Comparison of ENCODE assay signal across 19 cellular contexts in genomic region chr11:102957953-102958352, GRCh38. TPM values are rescaled to one million over a fixed set of nuclear protein-coding genes. Genes with fewer than 3 reads are reported as not detected.
DNase-seq lines count a peak whose midpoint lies in the region; ATAC-seq, FAIRE-seq and TF ChIP-seq lines count a peak whose summit lies in the region.
"Had no signal": no experiment of that assay in that cellular context is flagged by ENCODE, and none has a peak within 500 bp of the region (broad histone marks: within the 10 kb centered on the region; RNA-seq: fewer than 3 reads in every experiment).

No MANE protein-coding gene starts in this region.

- TF ChIP-seq RAD21 in HepG2 (CRISPR knock-in tag; IDR thresholded peaks at IDR 0.05) = no peak

- H3K4me2 ChIP-seq in HepG2 (ENCODE audit: low read depth, low read length) (no peak overlapping the region), PC-3 (ENCODE audit: low read length) (peak overlapping the region; percentile 27)

- H3K79me2 ChIP-seq in HepG2 (ENCODE audit: insufficient read depth, low read length) (no peaks in the 10 kb centered on the region), PC-3 (ENCODE audit: low read length) (no peaks in the 10 kb centered on the region)

- H3K9me3 ChIP-seq in HepG2 (ENCODE audit: low read length) = no peaks in the 10 kb centered on the region
- H3K9me3 ChIP-seq in right lobe of liver = no peaks in the 10 kb centered on the region
- no peaks in the 10 kb centered on the region for H3K9me3 ChIP-seq in PC-3 (ENCODE audit: low read length)
- H3K9me3 ChIP-seq: HAP-1, SJCRH30 had no signal

- no peaks in the 10 kb centered on the region for H3K9me3 Mint-ChIP-seq in activated naive CD4-positive, alpha-beta T cell treated with anti-CD3 and anti-CD28 coated beads for 36 hours
- H3K9me3 Mint-ChIP-seq: CD4-positive, alpha-beta T cell had no signal

- H4K20me1 ChIP-seq in HepG2 (ENCODE audit: insufficient read depth, low read length) = no peaks in the 10 kb centered on the region
- H4K20me1 ChIP-seq in PC-3 (ENCODE audit: low read length) = no peaks in the 10 kb centered on the region

- no peak overlapping the region for H2AFZ ChIP-seq in HepG2 (ENCODE audit: low read length)
- no peak overlapping the region for H2AFZ ChIP-seq in PC-3 (ENCODE audit: low read length)

- intact Hi-C loops in HepG2 (cut with micrococcal nuclease; ENCODE audit: unreplicated experiment) = no loop called here
- intact Hi-C loops in right lobe of liver (cut with DNase I) = no loop called here
- intact Hi-C loops in PC-3 (cut with micrococcal nuclease) = no loop called here
- intact Hi-C loops in activated naive CD4-positive, alpha-beta T cell treated with anti-CD3 and anti-CD28 coated beads for 36 hours (cut with micrococcal nuclease) = no loop called here

- H3K4me1 Mint-ChIP-seq in activated naive CD4-positive, alpha-beta T cell treated with anti-CD3 and anti-CD28 coated beads for 36 hours (ENCODE audit: low read depth) = no peaks in the 10 kb centered on the region

- no peak overlapping the region for H3K4me3 ChIP-seq in HepG2 (replicated peaks in 1 of 3; ENCODE audit: insufficient read depth in 1 of 3, low read depth in 2 of 3, low read length in 3 of 3)
- no peak overlapping the region for H3K4me3 ChIP-seq in right lobe of liver
- no peak overlapping the region for H3K4me3 ChIP-seq in PC-3 (ENCODE audit: low read length)
- H3K4me3 ChIP-seq in epithelial cell of esophagus (ENCODE audit: low read length) = no peak overlapping the region
- H3K4me3 ChIP-seq in H7 (ENCODE audit: insufficient read depth, low read depth, low read length) = no peak overlapping the region
- H3K4me3 ChIP-seq: HAP-1, SJCRH30 had no signal

- WGBS in HepG2 (ENCODE audit: low lambda C conversion rate) = 21% methylated on average over 2 of the region's 2 CpGs
- WGBS in right lobe of liver (ENCODE audit: insufficient coverage, low coverage, low lambda C conversion rate, missing lambda C conversion rate) = 44% methylated on average over 2 of the region's 2 CpGs

- ATAC-seq in HepG2 (no peak), right lobe of liver (no peak), PC-3 (peak; percentile 70), HG03565 (IDR thresholded peaks at IDR 0.05; ENCODE audit: unreplicated experiment) (no peak)
- ATAC-seq in stimulated activated naive CD8-positive, alpha-beta T cell treated with anti-CD3 and anti-CD28 coated beads, Interleukin-15, Interleukin-2, amounts not matched to agents 100 U/mL and 50 U/mL, for 24 hours = no peak

- peaks cover 5% of the 10 kb centered on the region for H3K27me3 Mint-ChIP-seq in activated naive CD4-positive, alpha-beta T cell treated with anti-CD3 and anti-CD28 coated beads for 36 hours (ENCODE audit: low read depth)

- H3K4me1 ChIP-seq in HepG2 (ENCODE audit: insufficient read depth, low read length) = no peaks in the 10 kb centered on the region
- H3K4me1 ChIP-seq in right lobe of liver = no peaks in the 10 kb centered on the region
- H3K4me1 ChIP-seq in PC-3 (ENCODE audit: insufficient read depth, low read length) = peaks cover 29% of the 10 kb centered on the region
- H3K4me1 ChIP-seq: HAP-1, SJCRH30 had no signal

- no peaks in the 10 kb centered on the region for H3K36me3 Mint-ChIP-seq in activated naive CD4-positive, alpha-beta T cell treated with anti-CD3 and anti-CD28 coated beads for 36 hours (ENCODE audit: low read depth)

- no peak for FAIRE-seq in HepG2 (lab: Jason Lieb, UNC)
- FAIRE-seq: GM12891 had no signal

- H3K27me3 ChIP-seq in HepG2 (ENCODE audit: control insufficient read depth in 1 of 2, insufficient read depth in 2 of 2, low read length in 2 of 2) = no peaks in the 10 kb centered on the region
- no peaks in the 10 kb centered on the region for H3K27me3 ChIP-seq in right lobe of liver
- no peaks in the 10 kb centered on the region for H3K27me3 ChIP-seq in PC-3 (ENCODE audit: low read length)
- no peaks in the 10 kb centered on the region for H3K27me3 ChIP-seq in H7 (ENCODE audit: control insufficient read depth, insufficient read depth, low read length)
- H3K27me3 ChIP-seq: SJCRH30 had no signal

- H3K9ac ChIP-seq in HepG2 (ENCODE audit: insufficient read depth, low read depth, low read length) = no peak overlapping the region
- no peak overlapping the region for H3K9ac ChIP-seq in PC-3 (ENCODE audit: low read length)

- no TSS peak for BruUV-seq in HepG2 (replicated peaks; lab: Mats Ljungman, UMichigan)
- no TSS peak for BruUV-seq in PC-3 (replicated peaks; lab: Mats Ljungman, UMichigan)

- H3K27ac Mint-ChIP-seq in activated naive CD4-positive, alpha-beta T cell treated with anti-CD3 and anti-CD28 coated beads for 36 hours = no peak overlapping the region
- H3K27ac Mint-ChIP-seq: CD4-positive, alpha-beta T cell had no signal

- no peak for TF ChIP-seq POLR2A in HepG2 (IDR thresholded peaks at IDR 0.05; ENCODE audit: insufficient read depth in 1 of 2, low read depth in 2 of 2, low read length in 2 of 2)
- TF ChIP-seq POLR2A in right lobe of liver (IDR thresholded peaks at IDR 0.05) = no peak

- POLR2A ChIA-PET in HepG2 (lab: Yijun Ruan, JAX) = no interaction called here
- POLR2A ChIA-PET in PC-3 (lab: Charles Lee; ENCODE audit: unreplicated experiment) = no interaction called here

- CTCF ChIA-PET in HepG2 (lab: Yijun Ruan, JAX; ENCODE audit: low intra/inter-chr PET ratio, low total read pairs) = no interaction called here
- CTCF ChIA-PET in PC-3 (lab: Charles Lee) = no interaction called here
- CTCF ChIA-PET in activated naive CD4-positive, alpha-beta T cell treated with anti-CD3 and anti-CD28 coated beads for 36 hours (lab: Charles Lee) = no interaction called here

- no peaks in the 10 kb centered on the region for H3K9me2 ChIP-seq in PC-3 (replicated peaks; ENCODE audit: low read length)

- DNase-seq in HepG2 (ENCODE audit: low spot score) (no peak), right lobe of liver (no peak), PC-3 (peak; percentile 86), epithelial cell of esophagus (ENCODE audit: low read depth) (peak; percentile 86), H7 (no peak)
- DNase-seq in activated naive CD4-positive, alpha-beta T cell treated with anti-CD3 and anti-CD28 coated beads for 36 hours = no peak
- no peak for DNase-seq in stimulated activated naive CD8-positive, alpha-beta T cell treated with anti-CD3 and anti-CD28 coated beads, Interleukin-15, Interleukin-2, amounts not matched to agents 100 U/mL and 50 U/mL, for 24 hours
- DNase-seq: AML-193; Calu3; CD4-positive, alpha-beta T cell; NCI-H1436; NCI-H2081; NCI-H2227 treated with DMSO at 0.1 percent for 48 hours; NCI-H526; SJCRH30 had no signal

- in situ Hi-C loops in HepG2 (cut with HindIII; ENCODE audit: extremely low pct_ligation_motif_present, low pct_unique_long_range_greater_than_20kb) = no loop called here

- TF ChIP-seq EP300 in HepG2 (IDR thresholded peaks at IDR 0.05; ENCODE audit: low read depth in 2 of 2, low read length in 2 of 2) = no peak
- TF ChIP-seq EP300 in HepG2 (CRISPR knock-in tag; IDR thresholded peaks at IDR 0.05; ENCODE audit: borderline replicate concordance) = no peak

- TF ChIP-seq CTCF in HepG2 (CRISPR knock-in tag; IDR thresholded peaks at IDR 0.05) (no peak), right lobe of liver (IDR thresholded peaks at IDR 0.05) (no peak), PC-3 (conservative IDR thresholded peaks at IDR 0.05; ENCODE audit: low read depth, low read length) (no peak), epithelial cell of esophagus (IDR thresholded peaks at IDR 0.05; ENCODE audit: insufficient read depth, low read depth, low read length, missing control alignments) (no peak)

- H3K27ac ChIP-seq in HepG2 (ENCODE audit: extremely low read length, insufficient read depth, low read length) (no peak overlapping the region), right lobe of liver (no peak overlapping the region), PC-3 (ENCODE audit: low read length) (peak overlapping the region; percentile 35)
- H3K27ac ChIP-seq: SJCRH30 had no signal

- H3K36me3 ChIP-seq in HepG2 (replicated peaks in 1 of 2; ENCODE audit: control insufficient read depth in 1 of 2, insufficient read depth in 2 of 2, low read length in 2 of 2) (no peaks in the 10 kb centered on the region), right lobe of liver (no peaks in the 10 kb centered on the region), PC-3 (ENCODE audit: low read depth, low read length) (no peaks in the 10 kb centered on the region), H7 (replicated peaks; ENCODE audit: control insufficient read depth, insufficient read depth, low read length) (no peaks in the 10 kb centered on the region)
- H3K36me3 ChIP-seq: HAP-1, SJCRH30 had no signal

- no peaks in the 10 kb centered on the region for H3F3A ChIP-seq in PC-3 (ENCODE audit: low read length, unreplicated experiment)

- H3K4me3 Mint-ChIP-seq in activated naive CD4-positive, alpha-beta T cell treated with anti-CD3 and anti-CD28 coated beads for 36 hours = no peak overlapping the region
- H3K4me3 Mint-ChIP-seq: CD4-positive, alpha-beta T cell had no signal

RNA-seq across cellular contexts. Expression of gene MMP13, which starts 2.4 kb away (rescaled TPM):
- total RNA-seq in HepG2 (2016; rRNA removed; fragmentation: Illumina TruSeq; extraction: Trizol) (not detected in 2 replicates), right lobe of liver (not detected), PC-3 (2014; rRNA removed) (2.4 and 2.6 TPM in 2 replicates)
- total RNA-seq in HepG2 (2016; cell fraction: cytosol; rRNA removed; fragmentation: Illumina TruSeq; extraction: Trizol; ENCODE audit: low read depth) = not detected in 2 replicates
- not detected in 2 replicates for total RNA-seq in HepG2 (2016; cell fraction: insoluble cytoplasmic fraction; rRNA removed; fragmentation: Illumina TruSeq; extraction: Trizol)
- not detected in 2 replicates for total RNA-seq in HepG2 (2016; cell fraction: membrane; rRNA removed; fragmentation: Illumina TruSeq; extraction: Trizol)
- total RNA-seq in HepG2 (2016; cell fraction: nucleus; rRNA removed; fragmentation: Illumina TruSeq; extraction: Trizol) = not detected in 2 replicates
- 0.04 TPM in 1 of 2 replicates, not detected in the other for polyA plus RNA-seq in HepG2 (2011; rRNA removed)
- polyA plus RNA-seq in HepG2 (2011; cell fraction: cytosol; rRNA removed) = not detected in 2 replicates
- polyA plus RNA-seq in HepG2 (2011; cell fraction: nucleus; rRNA removed) = not detected in 2 replicates
- 0.12 TPM in 1 of 2 replicates, not detected in the other for polyA plus RNA-seq in HepG2 (2012)
- not detected in 2 replicates for polyA plus RNA-seq in HepG2 (2016; cell fraction: cytosol; fragmentation: Illumina TruSeq; extraction: Trizol; ENCODE audit: low read depth)
- not detected in 2 replicates for polyA plus RNA-seq in HepG2 (2016; cell fraction: insoluble cytoplasmic fraction; fragmentation: Illumina TruSeq; extraction: Trizol; ENCODE audit: low read depth)
- not detected in 2 replicates for polyA plus RNA-seq in HepG2 (2016; cell fraction: membrane; fragmentation: Illumina TruSeq; extraction: Trizol; ENCODE audit: low read depth)
- polyA plus RNA-seq in HepG2 (2016; cell fraction: nucleus; fragmentation: Illumina TruSeq; extraction: Trizol; ENCODE audit: insufficient read depth, low read depth) = not detected in 2 replicates
- 0.26 TPM in 1 of 2 replicates, not detected in the other for polyA minus RNA-seq in HepG2 (2011; rRNA and poly(A)+ RNA removed; ENCODE audit: low replicate concordance)
- not detected in 2 replicates for polyA minus RNA-seq in HepG2 (2011; cell fraction: cytosol; rRNA and poly(A)+ RNA removed)
- polyA minus RNA-seq in HepG2 (2011; cell fraction: nucleus; rRNA and poly(A)+ RNA removed) = not detected in 2 replicates
- total RNA-seq in activated naive CD4-positive, alpha-beta T cell treated with anti-CD3 and anti-CD28 coated beads for 36 hours = not detected
- total RNA-seq in H7 (2014; rRNA removed; shearing (Covaris generic)) = not detected in 2 replicates
- total RNA-seq: A673; Calu3; CD4-positive, alpha-beta T cell; SJCRH30 had no signal

Comparison
In these comparisons a context has a peak if more than half of its experiments do, and no peak if none do; other contexts are left out.
1. DNase-seq: peak in PC-3 (single experiment) and epithelial cell of esophagus (single experiment); none in HepG2 (single experiment), right lobe of liver (0 of 3), activated naive CD4-positive, alpha-beta T cell treated with anti-CD3 and anti-CD28 coated beads for 36 hours (single experiment), stimulated activated naive CD8-positive, alpha-beta T cell treated with anti-CD3 and anti-CD28 coated beads, Interleukin-15, Interleukin-2, amounts not matched to agents 100 U/mL and 50 U/mL, for 24 hours (single experiment) and H7 (single experiment).